In genomic region chr19:41861098-41861768, GRCh38 we compare ENCODE assay signal across 8 cellular contexts. TPM values are rescaled to one million over a fixed set of nuclear protein-coding genes. Genes with fewer than 3 reads are reported as not detected.
A peak's percentile ranks its signal among the peaks of the same experiment; 100 is the strongest.
DNase-seq lines count a peak whose midpoint lies in the region; ATAC-seq and TF ChIP-seq lines count a peak whose summit lies in the region.

No MANE protein-coding gene starts in this region.

- POLR2A ChIA-PET in CD4-positive, alpha-beta memory T cell (lab: Charles Lee; ENCODE audit: partially characterized antibody) = interaction anchor here (1.2 to 7.8 kb wide), 12 partner anchors 9 to 97 kb away, joined by 3 to 261 read pairs (median 14); partner anchors contain the start of genes ARHGEF1, CD79A, ERFL and RABAC1

- intact Hi-C loops in CD4-positive, alpha-beta memory T cell (cut with micrococcal nuclease) = loop anchor here (5.0 kb wide), 1 partner anchor 216 kb away; the partner anchor contains the start of gene ZNF574

- peak overlapping the region; percentile 82 to 86 for H3K4me3 ChIP-seq in CD4-positive, alpha-beta memory T cell (ENCODE audit: low read length in 2 of 2)
- peak overlapping the region; percentile 74 for H3K4me3 ChIP-seq in ectodermal cell (ENCODE audit: insufficient read depth, low read depth, low read length)

- H3K27me3 Mint-ChIP-seq in CD4-positive, alpha-beta memory T cell = no peaks in the 10 kb centered on the region
- H3K27me3 Mint-ChIP-seq in neural crest cell (ENCODE audit: low read depth) = peaks cover 24% of the 10 kb centered on the region

- H3K27me3 ChIP-seq in CD4-positive, alpha-beta memory T cell (ENCODE audit: insufficient read depth, low read length) = no peaks in the 10 kb centered on the region
- no peaks in the 10 kb centered on the region for H3K27me3 ChIP-seq in ectodermal cell (ENCODE audit: control insufficient read depth, insufficient read depth, low read length, poor library complexity, severe bottlenecking)

- H3K27ac ChIP-seq in CD4-positive, alpha-beta memory T cell (ENCODE audit: low read depth, low read length) = peak overlapping the region; percentile 96
- no peak overlapping the region for H3K27ac ChIP-seq in ectodermal cell (ENCODE audit: insufficient read depth, low read depth, low read length, poor library complexity, severe bottlenecking)

- ATAC-seq in GM19395 (IDR thresholded peaks at IDR 0.05; ENCODE audit: unreplicated experiment) = no peak

- peak overlapping the region; percentile 91 to 96 (median 95) for H3K27ac Mint-ChIP-seq in CD4-positive, alpha-beta memory T cell
- H3K27ac Mint-ChIP-seq in neural crest cell (ENCODE audit: unreplicated experiment) = peak overlapping the region; percentile 98

- no peaks in the 10 kb centered on the region for H3K9me3 ChIP-seq in CD4-positive, alpha-beta memory T cell (ENCODE audit: control insufficient read depth in 1 of 2, low read length in 2 of 2)
- H3K9me3 ChIP-seq in ectodermal cell (ENCODE audit: control insufficient read depth, low read length) = no peaks in the 10 kb centered on the region

- peaks cover 60% of the 10 kb centered on the region for H3K4me1 ChIP-seq in CD4-positive, alpha-beta memory T cell (ENCODE audit: insufficient read depth, low read length)
- peaks cover 17% of the 10 kb centered on the region for H3K4me1 ChIP-seq in ectodermal cell (ENCODE audit: control insufficient read depth, insufficient read depth, low read length)

- TF ChIP-seq CTCF in neural crest cell (conservative IDR thresholded peaks at IDR 0.05) = no peak

- DNase-seq in CD4-positive, alpha-beta memory T cell = no peak
- DNase-seq in NCI-H187 treated with DMSO at 0.1 percent for 48 hours (lab: John Stamatoyannopoulos, UW) = peak; percentile 8
- DNase-seq in neural crest cell (ENCODE audit: low read depth, low spot score) = no peak
- no peak for DNase-seq in effector CD4-positive, alpha-beta T cell
- DNase-seq in NCI-H2171 (lab: John Stamatoyannopoulos, UW) = no peak
- no peak for DNase-seq in mesenteric fat pad (ENCODE audit: low spot score)

- H3K4me1 Mint-ChIP-seq in CD4-positive, alpha-beta memory T cell = peaks cover 35 to 58% (median 47%) of the 10 kb centered on the region in 4 donors
- H3K4me1 Mint-ChIP-seq in neural crest cell = peaks cover 42% of the 10 kb centered on the region

- no peaks in the 10 kb centered on the region for H3K9me3 Mint-ChIP-seq in CD4-positive, alpha-beta memory T cell
- H3K9me3 Mint-ChIP-seq in neural crest cell = no peaks in the 10 kb centered on the region

- CTCF ChIA-PET in CD4-positive, alpha-beta memory T cell (lab: Charles Lee; ENCODE audit: partially characterized antibody) = interaction anchor here (0.8 to 8.8 kb wide), 7 partner anchors 13 to 174 kb away, joined by 3 to 125 read pairs (median 11); partner anchors contain the start of genes CD79A and ERFL

- H3K36me3 Mint-ChIP-seq in CD4-positive, alpha-beta memory T cell = peaks cover 36 to 53% of the 10 kb centered on the region in 2 donors
- peaks cover 30% of the 10 kb centered on the region for H3K36me3 Mint-ChIP-seq in neural crest cell (ENCODE audit: low read depth)

- WGBS in ectodermal cell, 2 experiments = 53 to 54% methylated on average over 10 of the region's 10 CpGs

- H3K4me3 Mint-ChIP-seq in CD4-positive, alpha-beta memory T cell = peak overlapping the region; percentile 89 to 95 (median 92)
- H3K4me3 Mint-ChIP-seq in neural crest cell = peak overlapping the region; percentile 94

- peaks cover 47% of the 10 kb centered on the region for H3K36me3 ChIP-seq in CD4-positive, alpha-beta memory T cell (ENCODE audit: insufficient read depth, low read length)
- peaks cover 40% of the 10 kb centered on the region for H3K36me3 ChIP-seq in ectodermal cell (ENCODE audit: control insufficient read depth, insufficient read depth, low read length)

RNA-seq across cellular contexts. Expression of gene RPS19, which starts 1.2 kb away (rescaled TPM):
- 1,000 to 10,000 TPM; 3,807 to 4,015 TPM for total RNA-seq in CD4-positive, alpha-beta memory T cell
- polyA plus RNA-seq in CD4-positive, alpha-beta memory T cell = 1,000 to 10,000 TPM; 4,853 to 7,200 TPM
- polyA plus RNA-seq in ectodermal cell (2013, experiment 1 of 4) = 4,530 TPM
- 4,900 TPM for polyA plus RNA-seq in ectodermal cell (2013, experiment 2 of 4)
- 5,092 TPM for polyA plus RNA-seq in ectodermal cell (2013, experiment 3 of 4)
- polyA plus RNA-seq in ectodermal cell (2013, experiment 4 of 4) = 5,295 TPM
- total RNA-seq in neural crest cell = 2,492 and 2,613 TPM in 2 replicates
- total RNA-seq in mesenteric fat pad = 1,067 TPM

RNA-seq across cellular contexts. Expression of gene CD79A, which starts 15.8 kb away (rescaled TPM):
- 1 to 10 TPM in 1 of 2 experiments, under 1 TPM in 1; 0.93 to 1.3 TPM for total RNA-seq in CD4-positive, alpha-beta memory T cell
- polyA plus RNA-seq in CD4-positive, alpha-beta memory T cell = 10 to 100 TPM in 1 of 2 donors, 1 to 10 TPM in 1; 5.1 to 29.7 TPM
- 0.56 TPM for polyA plus RNA-seq in ectodermal cell (2013, experiment 1 of 4)
- polyA plus RNA-seq in ectodermal cell (2013, experiment 2 of 4) = 0.64 TPM
- polyA plus RNA-seq in ectodermal cell (2013, experiment 3 of 4) = 0.21 TPM
- polyA plus RNA-seq in ectodermal cell (2013, experiment 4 of 4) = 0.69 TPM
- total RNA-seq in neural crest cell = 0.32 and 0.70 TPM in 2 replicates
- total RNA-seq in mesenteric fat pad = 0.61 TPM

RNA-seq across cellular contexts. Expression of gene DMRTC2, which starts 16.4 kb away (rescaled TPM):
- not detected for total RNA-seq in CD4-positive, alpha-beta memory T cell
- not detected for polyA plus RNA-seq in CD4-positive, alpha-beta memory T cell
- polyA plus RNA-seq in ectodermal cell (2013, experiment 1 of 4) = not detected
- not detected for polyA plus RNA-seq in ectodermal cell (2013, experiment 2 of 4)
- polyA plus RNA-seq in ectodermal cell (2013, experiment 3 of 4) = not detected
- polyA plus RNA-seq in ectodermal cell (2013, experiment 4 of 4) = not detected
- not detected in 2 replicates for total RNA-seq in neural crest cell
- total RNA-seq in mesenteric fat pad = not detected

RNA-seq across cellular contexts. Expression of gene LYPD4, which starts 16.8 kb away (rescaled TPM):
- total RNA-seq in CD4-positive, alpha-beta memory T cell = not detected
- not detected for polyA plus RNA-seq in CD4-positive, alpha-beta memory T cell
- not detected for polyA plus RNA-seq in ectodermal cell (2013, experiment 1 of 4)
- polyA plus RNA-seq in ectodermal cell (2013, experiment 2 of 4) = not detected
- polyA plus RNA-seq in ectodermal cell (2013, experiment 3 of 4) = not detected
- polyA plus RNA-seq in ectodermal cell (2013, experiment 4 of 4) = not detected
- total RNA-seq in neural crest cell (not detected in 2 replicates), mesenteric fat pad (not detected)

RNA-seq across cellular contexts. Expression of gene ARHGEF1, which starts 21.8 kb away (rescaled TPM):
- 100 to 1,000 TPM; 956 to 992 TPM for total RNA-seq in CD4-positive, alpha-beta memory T cell
- polyA plus RNA-seq in CD4-positive, alpha-beta memory T cell = 100 to 1,000 TPM; 140 to 325 TPM
- 53.0 TPM for polyA plus RNA-seq in ectodermal cell (2013, experiment 1 of 4)
- polyA plus RNA-seq in ectodermal cell (2013, experiment 2 of 4) = 40.3 TPM
- polyA plus RNA-seq in ectodermal cell (2013, experiment 3 of 4) = 31.7 TPM
- 38.1 TPM for polyA plus RNA-seq in ectodermal cell (2013, experiment 4 of 4)
- total RNA-seq in neural crest cell = 62.3 and 69.9 TPM in 2 replicates
- total RNA-seq in mesenteric fat pad = 123 TPM
